In genomic region chr1:12052008-12052573, GRCh38 we compare ENCODE assay signal across 7 cellular contexts. TPM values are rescaled to one million over a fixed set of nuclear protein-coding genes. Genes with fewer than 3 reads are reported as not detected.
DNase-seq lines count a peak whose midpoint lies in the region; ATAC-seq, FAIRE-seq and TF ChIP-seq lines count a peak whose summit lies in the region.

No MANE protein-coding gene starts in this region.

- no peaks in the 10 kb centered on the region for H3K27me3 Mint-ChIP-seq in activated B cell treated with CpG ODN at 0.5 μM for 24 hours
- peaks cover 8% of the 10 kb centered on the region for H3K27me3 Mint-ChIP-seq in glutamatergic neuron (ENCODE audit: unreplicated experiment)

- H3K4me3 Mint-ChIP-seq in activated B cell treated with CpG ODN at 0.5 μM for 24 hours (peak overlapping the region; percentile 57), glutamatergic neuron (ENCODE audit: unreplicated experiment) (peak overlapping the region; percentile 38)

- TF ChIP-seq CTCF in activated B cell treated with CpG ODN at 0.5 μM for 24 hours (IDR thresholded peaks at IDR 0.05) (no peak), glutamatergic neuron (IDR thresholded peaks at IDR 0.05; ENCODE audit: partially characterized antibody, unreplicated experiment) (no peak), gastrocnemius medialis (IDR thresholded peaks at IDR 0.05 in 4 of 5, conservative IDR thresholded peaks at IDR 0.05 in 1 of 5) (no peak), D721Med (IDR thresholded peaks at IDR 0.05; ENCODE audit: insufficient read depth, missing control alignments) (no peak)

- DNase-seq in activated B cell treated with CpG ODN at 0.5 μM for 24 hours (peak; percentile 45), glutamatergic neuron (no peak), gastrocnemius medialis (peak; percentile 68 to 84), D721Med (ENCODE audit: insufficient read length, low spot score) (no peak)

- H3K9me3 Mint-ChIP-seq in activated B cell treated with CpG ODN at 0.5 μM for 24 hours (no peaks in the 10 kb centered on the region), glutamatergic neuron (ENCODE audit: unreplicated experiment) (peaks cover 8% of the 10 kb centered on the region)

- H3K4me1 Mint-ChIP-seq in activated B cell treated with CpG ODN at 0.5 μM for 24 hours, result peaks cover 26% of the 10 kb centered on the region
- H3K4me1 Mint-ChIP-seq in glutamatergic neuron (ENCODE audit: low read depth, unreplicated experiment), result peaks cover 26% of the 10 kb centered on the region

- no peaks in the 10 kb centered on the region for H3K27me3 ChIP-seq in gastrocnemius medialis

- peak; percentile 71 for ATAC-seq in GM21528 (IDR thresholded peaks at IDR 0.05; ENCODE audit: low FRiP score, unreplicated experiment)
- ATAC-seq in HG03565 (IDR thresholded peaks at IDR 0.05; ENCODE audit: unreplicated experiment), result peak; percentile 63
- peak; percentile 84 for ATAC-seq in activated B cell treated with CpG ODN at 0.5 μM for 24 hours (ENCODE audit: low read depth)
- peak; percentile 99 for ATAC-seq in gastrocnemius medialis

- H3K27ac ChIP-seq in gastrocnemius medialis, result peak overlapping the region; percentile 76 to 86 (median 82)

- peak overlapping the region in 1 of 4 donors; percentile 25 for H3K4me3 ChIP-seq in gastrocnemius medialis

- in situ Hi-C loops in gastrocnemius medialis (cut with MboI; ENCODE audit: low sequenced_read_pairs in 4 of 4), result no loop called here

- FAIRE-seq in D721Med (lab: Jason Lieb, UNC), result no peak

- peak; percentile 48 for TF ChIP-seq POLR2A in GM15510 (IDR thresholded peaks at IDR 0.05; ENCODE audit: borderline replicate concordance, extremely low read depth, insufficient read length)
- no peak for TF ChIP-seq POLR2A in gastrocnemius medialis (IDR thresholded peaks at IDR 0.05)

- H3K27ac Mint-ChIP-seq in activated B cell treated with CpG ODN at 0.5 μM for 24 hours (peak overlapping the region; percentile 77), glutamatergic neuron (ENCODE audit: unreplicated experiment) (peak overlapping the region; percentile 28)

- H3K4me1 ChIP-seq in gastrocnemius medialis, result peaks cover 18 to 23% of the 10 kb centered on the region in 2 donors

- CTCF ChIA-PET in activated B cell treated with CpG ODN at 0.5 μM for 24 hours (lab: Charles Lee), result interaction anchor here (1.1 to 3.1 kb wide), 4 partner anchors 12 to 32 kb away, joined by 3 to 15 read pairs (median 4); no protein-coding TSS in a partner anchor

- intact Hi-C loops in activated B cell treated with CpG ODN at 0.5 μM for 24 hours (cut with micrococcal nuclease), result loop anchor here (1.0 kb wide), 1 partner anchor 12 kb away; no protein-coding TSS in a partner anchor
- intact Hi-C loops in gastrocnemius medialis (cut with DNase I; ENCODE audit: low total_unique reads), result loop anchor here (2.0 kb wide), 1 partner anchor 31 kb away; no protein-coding TSS in a partner anchor

- H3K36me3 Mint-ChIP-seq in activated B cell treated with CpG ODN at 0.5 μM for 24 hours (ENCODE audit: low read depth), result no peaks in the 10 kb centered on the region
- H3K36me3 Mint-ChIP-seq in glutamatergic neuron (ENCODE audit: unreplicated experiment), result no peaks in the 10 kb centered on the region

- POLR2A ChIA-PET in activated B cell treated with CpG ODN at 0.5 μM for 24 hours (lab: Charles Lee), result interaction anchor here (0.6 to 3.9 kb wide), 14 partner anchors 9 to 176 kb away, joined by 3 to 41 read pairs (median 9); partner anchors contain the start of genes KIAA2013, MIIP and TNFRSF8

- no peaks in the 10 kb centered on the region for H3K9me3 ChIP-seq in gastrocnemius medialis

- H3K36me3 ChIP-seq in gastrocnemius medialis, result no peaks in the 10 kb centered on the region

RNA-seq across cellular contexts. Expression of gene TNFRSF8, which starts 11.0 kb away (rescaled TPM):
- total RNA-seq in activated B cell treated with CpG ODN at 0.5 μM for 24 hours, result 2.2 and 2.7 TPM in 2 replicates
- not detected for total RNA-seq in glutamatergic neuron (ENCODE audit: unreplicated experiment)
- 1 to 10 TPM; 1.1 to 2.6 (median 1.4) TPM for total RNA-seq in gastrocnemius medialis

RNA-seq across cellular contexts. Expression of gene MIIP, which starts 32.8 kb away (rescaled TPM):
- total RNA-seq in activated B cell treated with CpG ODN at 0.5 μM for 24 hours (72.1 and 74.2 TPM in 2 replicates), glutamatergic neuron (ENCODE audit: unreplicated experiment) (62.3 TPM), gastrocnemius medialis (10 to 100 TPM; 32.4 to 43.1 (median 40.1) TPM)

Comparison
In these comparisons a context has a peak if more than half of its experiments do, and no peak if none do; other contexts are left out.
1. DNase-seq: peak in activated B cell treated with CpG ODN at 0.5 μM for 24 hours (single experiment) and gastrocnemius medialis (2 of 2); none in glutamatergic neuron (single experiment) and D721Med (single experiment).
2. Peak in every context shown above with its lines, with median percentiles within 50 percentile points of each other: ATAC-seq.